ENCODE assay signal across 11 cellular contexts in the genomic region with DNA sequence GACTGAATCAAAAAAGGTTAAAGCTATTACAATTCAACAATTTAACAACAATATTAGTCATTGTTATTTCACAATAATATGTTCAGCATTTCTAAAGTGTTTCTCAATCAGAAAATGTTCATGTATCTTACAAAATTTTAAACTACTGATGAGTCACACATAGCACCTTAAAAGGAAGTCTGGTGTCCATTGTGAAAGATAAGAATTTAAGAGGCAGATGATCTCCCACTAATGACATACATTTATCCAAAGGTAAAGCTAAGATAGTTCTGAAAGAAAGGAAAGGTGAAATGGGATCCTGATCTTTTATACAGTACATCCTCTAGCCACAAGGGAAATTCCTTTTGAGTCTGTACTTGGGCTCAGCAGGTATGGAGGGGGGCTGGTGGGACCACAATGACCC.
DNase-seq lines count a peak whose midpoint lies in the region; ATAC-seq and TF ChIP-seq lines count a peak whose summit lies in the region.
"Had no signal": no experiment of that assay in that cellular context is flagged by ENCODE, and none has a peak within 500 bp of the region (broad histone marks: within the 10 kb centered on the region; RNA-seq: fewer than 3 reads in every experiment).

No MANE protein-coding gene starts in this region.

- ATAC-seq in effector memory CD8-positive, alpha-beta T cell (replicated peaks), result no peak
- ATAC-seq in HG03095 (IDR thresholded peaks at IDR 0.05; ENCODE audit: unreplicated experiment) (no peak), HG02981 (IDR thresholded peaks at IDR 0.05; ENCODE audit: unreplicated experiment) (no peak)

- peaks cover 56 to 71% of the 10 kb centered on the region in 2 donors for H3K4me1 Mint-ChIP-seq in effector memory CD8-positive, alpha-beta T cell (ENCODE audit: low read depth in 2 of 2)

- POLR2A ChIA-PET in BJ (lab: Charles Lee), result no interaction called here

- H3K27ac ChIP-seq in neutrophil, result peak overlapping the region; percentile 80
- no peak overlapping the region for H3K27ac ChIP-seq in effector memory CD4-positive, alpha-beta T cell (ENCODE audit: insufficient read depth, low read length, poor library complexity, severe bottlenecking)
- H3K27ac ChIP-seq: KMS-11 had no signal

- H3K4me1 ChIP-seq in neutrophil (ENCODE audit: control insufficient read depth in 1 of 2, insufficient read depth in 1 of 2, low read depth in 1 of 2, low read length in 1 of 2), result peaks cover 53 to 76% of the 10 kb centered on the region in 2 experiments
- peaks cover 42% of the 10 kb centered on the region for H3K4me1 ChIP-seq in effector memory CD4-positive, alpha-beta T cell (ENCODE audit: control insufficient read depth, insufficient read depth, low read length, poor library complexity, severe bottlenecking)

- H3K9me3 ChIP-seq in neutrophil, result no peaks in the 10 kb centered on the region
- no peaks in the 10 kb centered on the region for H3K9me3 ChIP-seq in effector memory CD4-positive, alpha-beta T cell (ENCODE audit: control insufficient read depth, low read length)

- H3K27me3 Mint-ChIP-seq in effector memory CD8-positive, alpha-beta T cell, result no peaks in the 10 kb centered on the region

- peak overlapping the region; percentile 50 to 59 for H3K27ac Mint-ChIP-seq in effector memory CD8-positive, alpha-beta T cell
- H3K27ac Mint-ChIP-seq: T-helper 1 cell treated with Interleukin-12 subunit alpha and Interleukin-12 subunit beta and Interleukin-4 antibody, amounts not matched to agents 30 μg/mL and 1 μg/mL, for 36 hours had no signal

- TF ChIP-seq CTCF in BJ (IDR thresholded peaks at IDR 0.05; ENCODE audit: insufficient read depth, low read depth, low read length), result no peak
- no peak for TF ChIP-seq CTCF in neutrophil (IDR thresholded peaks at IDR 0.05)

- H3K36me3 ChIP-seq in BJ (ENCODE audit: control insufficient read depth, insufficient read depth, low read length), result no peaks in the 10 kb centered on the region
- no peaks in the 10 kb centered on the region for H3K36me3 ChIP-seq in neutrophil
- no peaks in the 10 kb centered on the region for H3K36me3 ChIP-seq in effector memory CD4-positive, alpha-beta T cell (ENCODE audit: control insufficient read depth, insufficient read depth, low read length)

- peak; percentile 82 for DNase-seq in BJ (ENCODE audit: low read depth)
- peak; percentile 82 to 97 for DNase-seq in NOMO-1 (lab: John Stamatoyannopoulos, UW; ENCODE audit: unreplicated experiment in 2 of 2)
- no peak for DNase-seq in effector memory CD8-positive, alpha-beta T cell
- no peak for DNase-seq in effector memory CD4-positive, alpha-beta T cell
- no peak for DNase-seq in DMS79 treated with DMSO at 0.1 percent for 48 hours (lab: John Stamatoyannopoulos, UW)
- DNase-seq: substantia nigra had no signal

- CTCF ChIA-PET in BJ (lab: Yijun Ruan, JAX), result interaction anchor here (0.8 to 3.6 kb wide), 5 partner anchors 10 to 80 kb away, joined by 3 to 13 read pairs (median 4); partner anchors contain the start of gene MAML2

- H3K27me3 ChIP-seq in BJ (ENCODE audit: control insufficient read depth, insufficient read depth, low read length) (no peaks in the 10 kb centered on the region), neutrophil (no peaks in the 10 kb centered on the region)
- H3K27me3 ChIP-seq in effector memory CD4-positive, alpha-beta T cell (replicated peaks; ENCODE audit: control insufficient read depth, insufficient read depth, low read length, poor library complexity, severe bottlenecking), result no peaks in the 10 kb centered on the region

- H3K4me3 ChIP-seq in BJ (ENCODE audit: low read depth, low read length) (no peak overlapping the region), neutrophil (ENCODE audit: low read depth in 1 of 2, low read length in 1 of 2) (peak overlapping the region in 1 of 2 experiments; percentile 43)
- no peak overlapping the region for H3K4me3 ChIP-seq in effector memory CD4-positive, alpha-beta T cell (ENCODE audit: insufficient read depth, low read depth, low read length, poor library complexity, severe bottlenecking)

- H3K4me3 Mint-ChIP-seq in effector memory CD8-positive, alpha-beta T cell, result no peak overlapping the region
- H3K4me3 Mint-ChIP-seq: T-helper 1 cell treated with Interleukin-12 subunit alpha and Interleukin-12 subunit beta and Interleukin-4 antibody, amounts not matched to agents 30 μg/mL and 1 μg/mL, for 36 hours had no signal

- no peaks in the 10 kb centered on the region for H3K9me3 Mint-ChIP-seq in effector memory CD8-positive, alpha-beta T cell
- H3K9me3 Mint-ChIP-seq: T-helper 1 cell treated with Interleukin-12 subunit alpha and Interleukin-12 subunit beta and Interleukin-4 antibody, amounts not matched to agents 30 μg/mL and 1 μg/mL, for 36 hours had no signal

- H3K36me3 Mint-ChIP-seq in effector memory CD8-positive, alpha-beta T cell (ENCODE audit: insufficient read depth), result peaks cover 3% of the 10 kb centered on the region

Comparison
In these comparisons a context has a peak if more than half of its experiments do, and no peak if none do; other contexts are left out.
1. DNase-seq: peak in BJ (single experiment) and NOMO-1 (2 of 2); none in effector memory CD8-positive, alpha-beta T cell (0 of 3), effector memory CD4-positive, alpha-beta T cell (0 of 3) and DMS79 treated with DMSO at 0.1 percent for 48 hours (single experiment).